ENCODE assay signal across 1 cellular context in genomic region chr2:74507145-74507925, GRCh38.
TF ChIP-seq lines count a peak whose summit lies in the region.

PCGF1 (minus strand) TSS chr2:74507695; CDS start chr2:74507668, 27 bp downstream.

TF ChIP-seq in HepG2, 621 proteins besides CTCF, POLR2A, EP300 and RAD21 (continued from another document and continues in another):
- peak; percentile 50 for TF ChIP-seq KLF6 (CRISPR knock-in tag; IDR thresholded peaks at IDR 0.05)
- TF ChIP-seq NFE2L2 (IDR thresholded peaks at IDR 0.05; ENCODE audit: low read length): no peak
- peak; percentile 89 for TF ChIP-seq PRDM10 (CRISPR knock-in tag; IDR thresholded peaks at IDR 0.05; ENCODE audit: low read depth)
- no peak for TF ChIP-seq HNRNPUL1 (IDR thresholded peaks at IDR 0.05; ENCODE audit: low read depth, low read length)
- no peak for TF ChIP-seq ZSCAN20 (CRISPR knock-in tag; IDR thresholded peaks at IDR 0.05; ENCODE audit: borderline replicate concordance)
- no peak for TF ChIP-seq ARNT (IDR thresholded peaks at IDR 0.05)
- peak; percentile 73; the same call in 1 of the 2 replicates for TF ChIP-seq AHR (CRISPR knock-in tag; IDR thresholded peaks at IDR 0.05)
- TF ChIP-seq REL (CRISPR knock-in tag; conservative IDR thresholded peaks at IDR 0.05): peak; percentile 90
- 0 out of 2 replicates have a peak, but pooled peaks have one; percentile 27 for TF ChIP-seq ETV6 (CRISPR knock-in tag; conservative IDR thresholded peaks at IDR 0.05)
- peak; percentile 97 for TF ChIP-seq RBFOX2 (IDR thresholded peaks at IDR 0.05; ENCODE audit: low read depth, low read length)
- TF ChIP-seq ZNF720 (CRISPR knock-in tag; IDR thresholded peaks at IDR 0.05): no peak
- no peak for TF ChIP-seq ELK4 (CRISPR knock-in tag; IDR thresholded peaks at IDR 0.05; ENCODE audit: borderline replicate concordance)
- peak; percentile 77; the same call in 1 of the 2 replicates for TF ChIP-seq KDM5B (CRISPR knock-in tag; IDR thresholded peaks at IDR 0.05; ENCODE audit: borderline replicate concordance)
- no peak for TF ChIP-seq MLLT10 (CRISPR knock-in tag; IDR thresholded peaks at IDR 0.05)
- TF ChIP-seq, protein P1, sequence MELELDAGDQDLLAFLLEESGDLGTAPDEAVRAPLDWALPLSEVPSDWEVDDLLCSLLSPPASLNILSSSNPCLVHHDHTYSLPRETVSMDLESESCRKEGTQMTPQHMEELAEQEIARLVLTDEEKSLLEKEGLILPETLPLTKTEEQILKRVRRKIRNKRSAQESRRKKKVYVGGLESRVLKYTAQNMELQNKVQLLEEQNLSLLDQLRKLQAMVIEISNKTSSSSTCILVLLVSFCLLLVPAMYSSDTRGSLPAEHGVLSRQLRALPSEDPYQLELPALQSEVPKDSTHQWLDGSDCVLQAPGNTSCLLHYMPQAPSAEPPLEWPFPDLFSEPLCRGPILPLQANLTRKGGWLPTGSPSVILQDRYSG (CRISPR knock-in tag; IDR thresholded peaks at IDR 0.05): 0 out of 2 replicates have a peak, but pooled peaks have one; percentile 28
- peak; percentile 24; the same call in 1 of the 2 replicates for TF ChIP-seq SMAD9 (CRISPR knock-in tag; IDR thresholded peaks at IDR 0.05)
- TF ChIP-seq HOXA7 (CRISPR knock-in tag; IDR thresholded peaks at IDR 0.05): no peak
- TF ChIP-seq ZNF777 (CRISPR knock-in tag; IDR thresholded peaks at IDR 0.05): peak; percentile 91
- TF ChIP-seq SMAD1 (CRISPR knock-in tag; IDR thresholded peaks at IDR 0.05; ENCODE audit: borderline replicate concordance, low read depth): no peak
- no peak for TF ChIP-seq ZNF530 (CRISPR knock-in tag; IDR thresholded peaks at IDR 0.05; ENCODE audit: low read depth)
- TF ChIP-seq ZNF563 (CRISPR knock-in tag; IDR thresholded peaks at IDR 0.05): peak; percentile 77; the same call in 1 of the 2 replicates
- TF ChIP-seq RBM22 (optimal IDR thresholded peaks at IDR 0.05; ENCODE audit: low read length): peak; percentile 85
- peak; percentile 77; the same call in 1 of the 2 replicates for TF ChIP-seq ZNF724P (CRISPR knock-in tag; IDR thresholded peaks at IDR 0.05; ENCODE audit: borderline replicate concordance)
- TF ChIP-seq IRF1 (CRISPR knock-in tag; IDR thresholded peaks at IDR 0.05; ENCODE audit: low read depth): no peak
- TF ChIP-seq RELA (CRISPR knock-in tag; IDR thresholded peaks at IDR 0.05): no peak
- TF ChIP-seq RAD51 (IDR thresholded peaks at IDR 0.05; ENCODE audit: borderline replicate concordance): no peak
- TF ChIP-seq SALL1 (CRISPR knock-in tag; IDR thresholded peaks at IDR 0.05): peak; percentile 93
- TF ChIP-seq SUZ12 (IDR thresholded peaks at IDR 0.05; ENCODE audit: low read depth, low read length): no peak
- TF ChIP-seq ZNF292 (CRISPR knock-in tag; IDR thresholded peaks at IDR 0.05; ENCODE audit: borderline replicate concordance, low read depth): peak; percentile 57; the same call in 1 of the 2 replicates
- TF ChIP-seq, protein P2, sequence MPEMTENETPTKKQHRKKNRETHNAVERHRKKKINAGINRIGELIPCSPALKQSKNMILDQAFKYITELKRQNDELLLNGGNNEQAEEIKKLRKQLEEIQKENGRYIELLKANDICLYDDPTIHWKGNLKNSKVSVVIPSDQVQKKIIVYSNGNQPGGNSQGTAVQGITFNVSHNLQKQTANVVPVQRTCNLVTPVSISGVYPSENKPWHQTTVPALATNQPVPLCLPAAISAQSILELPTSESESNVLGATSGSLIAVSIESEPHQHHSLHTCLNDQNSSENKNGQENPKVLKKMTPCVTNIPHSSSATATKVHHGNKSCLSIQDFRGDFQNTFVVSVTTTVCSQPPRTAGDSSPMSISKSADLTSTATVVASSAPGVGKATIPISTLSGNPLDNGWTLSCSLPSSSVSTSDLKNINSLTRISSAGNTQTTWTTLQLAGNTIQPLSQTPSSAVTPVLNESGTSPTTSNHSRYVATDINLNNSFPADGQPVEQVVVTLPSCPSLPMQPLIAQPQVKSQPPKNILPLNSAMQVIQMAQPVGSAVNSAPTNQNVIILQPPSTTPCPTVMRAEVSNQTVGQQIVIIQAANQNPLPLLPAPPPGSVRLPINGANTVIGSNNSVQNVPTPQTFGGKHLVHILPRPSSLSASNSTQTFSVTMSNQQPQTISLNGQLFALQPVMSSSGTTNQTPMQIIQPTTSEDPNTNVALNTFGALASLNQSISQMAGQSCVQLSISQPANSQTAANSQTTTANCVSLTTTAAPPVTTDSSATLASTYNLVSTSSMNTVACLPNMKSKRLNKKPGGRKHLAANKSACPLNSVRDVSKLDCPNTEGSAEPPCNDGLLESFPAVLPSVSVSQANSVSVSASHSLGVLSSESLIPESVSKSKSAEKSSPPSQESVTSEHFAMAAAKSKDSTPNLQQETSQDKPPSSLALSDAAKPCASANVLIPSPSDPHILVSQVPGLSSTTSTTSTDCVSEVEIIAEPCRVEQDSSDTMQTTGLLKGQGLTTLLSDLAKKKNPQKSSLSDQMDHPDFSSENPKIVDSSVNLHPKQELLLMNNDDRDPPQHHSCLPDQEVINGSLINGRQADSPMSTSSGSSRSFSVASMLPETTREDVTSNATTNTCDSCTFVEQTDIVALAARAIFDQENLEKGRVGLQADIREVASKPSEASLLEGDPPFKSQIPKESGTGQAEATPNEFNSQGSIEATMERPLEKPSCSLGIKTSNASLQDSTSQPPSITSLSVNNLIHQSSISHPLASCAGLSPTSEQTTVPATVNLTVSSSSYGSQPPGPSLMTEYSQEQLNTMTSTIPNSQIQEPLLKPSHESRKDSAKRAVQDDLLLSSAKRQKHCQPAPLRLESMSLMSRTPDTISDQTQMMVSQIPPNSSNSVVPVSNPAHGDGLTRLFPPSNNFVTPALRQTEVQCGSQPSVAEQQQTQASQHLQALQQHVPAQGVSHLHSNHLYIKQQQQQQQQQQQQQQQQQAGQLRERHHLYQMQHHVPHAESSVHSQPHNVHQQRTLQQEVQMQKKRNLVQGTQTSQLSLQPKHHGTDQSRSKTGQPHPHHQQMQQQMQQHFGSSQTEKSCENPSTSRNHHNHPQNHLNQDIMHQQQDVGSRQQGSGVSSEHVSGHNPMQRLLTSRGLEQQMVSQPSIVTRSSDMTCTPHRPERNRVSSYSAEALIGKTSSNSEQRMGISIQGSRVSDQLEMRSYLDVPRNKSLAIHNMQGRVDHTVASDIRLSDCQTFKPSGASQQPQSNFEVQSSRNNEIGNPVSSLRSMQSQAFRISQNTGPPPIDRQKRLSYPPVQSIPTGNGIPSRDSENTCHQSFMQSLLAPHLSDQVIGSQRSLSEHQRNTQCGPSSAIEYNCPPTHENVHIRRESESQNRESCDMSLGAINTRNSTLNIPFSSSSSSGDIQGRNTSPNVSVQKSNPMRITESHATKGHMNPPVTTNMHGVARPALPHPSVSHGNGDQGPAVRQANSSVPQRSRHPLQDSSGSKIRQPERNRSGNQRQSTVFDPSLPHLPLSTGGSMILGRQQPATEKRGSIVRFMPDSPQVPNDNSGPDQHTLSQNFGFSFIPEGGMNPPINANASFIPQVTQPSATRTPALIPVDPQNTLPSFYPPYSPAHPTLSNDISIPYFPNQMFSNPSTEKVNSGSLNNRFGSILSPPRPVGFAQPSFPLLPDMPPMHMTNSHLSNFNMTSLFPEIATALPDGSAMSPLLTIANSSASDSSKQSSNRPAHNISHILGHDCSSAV (CRISPR knock-in tag; IDR thresholded peaks at IDR 0.05; ENCODE audit: borderline replicate concordance): peak; percentile 98
- TF ChIP-seq ZNF24 (IDR thresholded peaks at IDR 0.05): no peak
- no peak for TF ChIP-seq ZNF737 (CRISPR knock-in tag; IDR thresholded peaks at IDR 0.05; ENCODE audit: borderline replicate concordance)
- peak; percentile 86 for TF ChIP-seq RBM39 (IDR thresholded peaks at IDR 0.05; ENCODE audit: low read depth, low read length, poor library complexity, severe bottlenecking)
- peak; percentile 82 for TF ChIP-seq MEF2D (CRISPR knock-in tag; IDR thresholded peaks at IDR 0.05)
- TF ChIP-seq, protein P3, sequence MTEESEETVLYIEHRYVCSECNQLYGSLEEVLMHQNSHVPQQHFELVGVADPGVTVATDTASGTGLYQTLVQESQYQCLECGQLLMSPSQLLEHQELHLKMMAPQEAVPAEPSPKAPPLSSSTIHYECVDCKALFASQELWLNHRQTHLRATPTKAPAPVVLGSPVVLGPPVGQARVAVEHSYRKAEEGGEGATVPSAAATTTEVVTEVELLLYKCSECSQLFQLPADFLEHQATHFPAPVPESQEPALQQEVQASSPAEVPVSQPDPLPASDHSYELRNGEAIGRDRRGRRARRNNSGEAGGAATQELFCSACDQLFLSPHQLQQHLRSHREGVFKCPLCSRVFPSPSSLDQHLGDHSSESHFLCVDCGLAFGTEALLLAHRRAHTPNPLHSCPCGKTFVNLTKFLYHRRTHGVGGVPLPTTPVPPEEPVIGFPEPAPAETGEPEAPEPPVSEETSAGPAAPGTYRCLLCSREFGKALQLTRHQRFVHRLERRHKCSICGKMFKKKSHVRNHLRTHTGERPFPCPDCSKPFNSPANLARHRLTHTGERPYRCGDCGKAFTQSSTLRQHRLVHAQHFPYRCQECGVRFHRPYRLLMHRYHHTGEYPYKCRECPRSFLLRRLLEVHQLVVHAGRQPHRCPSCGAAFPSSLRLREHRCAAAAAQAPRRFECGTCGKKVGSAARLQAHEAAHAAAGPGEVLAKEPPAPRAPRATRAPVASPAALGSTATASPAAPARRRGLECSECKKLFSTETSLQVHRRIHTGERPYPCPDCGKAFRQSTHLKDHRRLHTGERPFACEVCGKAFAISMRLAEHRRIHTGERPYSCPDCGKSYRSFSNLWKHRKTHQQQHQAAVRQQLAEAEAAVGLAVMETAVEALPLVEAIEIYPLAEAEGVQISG (CRISPR knock-in tag; IDR thresholded peaks at IDR 0.05): peak; percentile 99
- no peak for TF ChIP-seq MAFG (CRISPR knock-in tag; IDR thresholded peaks at IDR 0.05)
- peak; percentile 100 for TF ChIP-seq ZC3H13 (CRISPR knock-in tag; IDR thresholded peaks at IDR 0.05)
- peak; percentile 11; the same call in 1 of the 2 replicates for TF ChIP-seq ELF4 (CRISPR knock-in tag; IDR thresholded peaks at IDR 0.05; ENCODE audit: borderline replicate concordance)
- peak; percentile 59 for TF ChIP-seq HMG20B (CRISPR knock-in tag; conservative IDR thresholded peaks at IDR 0.05)
- TF ChIP-seq ATF2 (CRISPR knock-in tag; IDR thresholded peaks at IDR 0.05): peak; percentile 79
- TF ChIP-seq TCF7L2 (IDR thresholded peaks at IDR 0.05; ENCODE audit: low read depth, low read length): no peak
- TF ChIP-seq ZBTB7B (CRISPR knock-in tag; IDR thresholded peaks at IDR 0.05): peak; percentile 95
- TF ChIP-seq KDM5A (IDR thresholded peaks at IDR 0.05; ENCODE audit: borderline replicate concordance, low read length): peak; percentile 88; the same call in 1 of the 2 replicates
- peak; percentile 44 for TF ChIP-seq FOSL2 (CRISPR knock-in tag; IDR thresholded peaks at IDR 0.05)
